ENCODE assay signal across 8 cellular contexts in genomic region chr1:3898994-3899775, GRCh38. TPM values are rescaled to one million over a fixed set of nuclear protein-coding genes. Genes with fewer than 3 reads are reported as not detected.
DNase-seq lines count a peak whose midpoint lies in the region; ATAC-seq, FAIRE-seq and TF ChIP-seq lines count a peak whose summit lies in the region.

No MANE protein-coding gene starts in this region.

- no peak for TF ChIP-seq RAD21 in liver (IDR thresholded peaks at IDR 0.05)

- H3K27me3 ChIP-seq in CD4-positive, alpha-beta memory T cell (ENCODE audit: insufficient read depth, low read length) = no peaks in the 10 kb centered on the region
- H3K27me3 ChIP-seq in ascending aorta = no peaks in the 10 kb centered on the region
- no peaks in the 10 kb centered on the region for H3K27me3 ChIP-seq in liver (ENCODE audit: control insufficient read depth in 4 of 4, insufficient read depth in 4 of 4, low read length in 3 of 4)

- peak overlapping the region; percentile 81 for H3K27ac ChIP-seq in CD4-positive, alpha-beta memory T cell (ENCODE audit: low read depth, low read length)
- H3K27ac ChIP-seq in ascending aorta (peak overlapping the region; percentile 95 to 98), liver (ENCODE audit: low read depth in 1 of 2, low read length in 2 of 2) (peak overlapping the region; percentile 98)

- DNase-seq in CD4-positive, alpha-beta memory T cell = peak in 1 of 5 donors; percentile 1
- DNase-seq in HTR-8/SVneo (ENCODE audit: insufficient read length, low spot score) (peak; percentile 40), ascending aorta (ENCODE audit: low spot score in 2 of 2) (no peak), type B pancreatic cell (ENCODE audit: extremely low spot score, unreplicated experiment) (no peak), sciatic nerve (ENCODE audit: low spot score) (no peak), activated gamma-delta T cell (lab: John Stamatoyannopoulos, UW) (no peak)

- POLR2A ChIA-PET in CD4-positive, alpha-beta memory T cell (lab: Charles Lee; ENCODE audit: partially characterized antibody) = interaction anchor here (1.2 to 5.3 kb wide), 6 partner anchors 9 to 124 kb away, joined by 3 to 73 read pairs (median 8); partner anchors contain the start of genes CEP104, DFFB and LRRC47

- H3K27me3 Mint-ChIP-seq in CD4-positive, alpha-beta memory T cell = no peaks in the 10 kb centered on the region
- no peaks in the 10 kb centered on the region for H3K27me3 Mint-ChIP-seq in type B pancreatic cell

- TF ChIP-seq CTCF in ascending aorta (IDR thresholded peaks at IDR 0.05) = no peak
- TF ChIP-seq CTCF in liver (IDR thresholded peaks at IDR 0.05; ENCODE audit: low read depth, low read length, missing input control) = no peak
- no peak for TF ChIP-seq CTCF in type B pancreatic cell (conservative IDR thresholded peaks at IDR 0.05)

- peaks cover 19 to 33% of the 10 kb centered on the region in 2 donors for H3K36me3 Mint-ChIP-seq in CD4-positive, alpha-beta memory T cell
- H3K36me3 Mint-ChIP-seq in type B pancreatic cell = peaks cover 22% of the 10 kb centered on the region

- intact Hi-C loops in CD4-positive, alpha-beta memory T cell (cut with micrococcal nuclease) = no loop called here
- intact Hi-C loops in ascending aorta (cut with DNase I) (no loop called here), sciatic nerve (cut with DNase I) (no loop called here)

- peak; percentile 16 for FAIRE-seq in HTR-8/SVneo (lab: Jason Lieb, UNC)

- H3K9me3 ChIP-seq in CD4-positive, alpha-beta memory T cell (ENCODE audit: control insufficient read depth in 1 of 2, low read length in 2 of 2) = no peaks in the 10 kb centered on the region
- H3K9me3 ChIP-seq in ascending aorta = no peaks in the 10 kb centered on the region
- H3K9me3 ChIP-seq in liver (ENCODE audit: control insufficient read depth in 4 of 4, low read length in 3 of 4) = no peaks in the 10 kb centered on the region

- H3K4me1 ChIP-seq in CD4-positive, alpha-beta memory T cell (ENCODE audit: insufficient read depth, low read length) = peaks cover 50% of the 10 kb centered on the region
- H3K4me1 ChIP-seq in ascending aorta (peaks cover 3 to 7% of the 10 kb centered on the region in 2 donors), liver (ENCODE audit: control insufficient read depth in 4 of 4, insufficient read depth in 4 of 4, low read length in 3 of 4) (peaks cover 11 to 35% (median 31%) of the 10 kb centered on the region in 4 donors)

- H3K4me3 ChIP-seq in CD4-positive, alpha-beta memory T cell (ENCODE audit: low read length in 2 of 2) = peak overlapping the region; percentile 54 to 84
- peak overlapping the region; percentile 86 to 95 for H3K4me3 ChIP-seq in ascending aorta
- H3K4me3 ChIP-seq in liver (ENCODE audit: low read depth in 1 of 3, low read length in 3 of 3) = peak overlapping the region; percentile 72 to 87 (median 87)

- ATAC-seq in sciatic nerve = no peak
- no peak for ATAC-seq in GM19463 (IDR thresholded peaks at IDR 0.05; ENCODE audit: unreplicated experiment)

- H3K36me3 ChIP-seq in CD4-positive, alpha-beta memory T cell (ENCODE audit: insufficient read depth, low read length) = no peaks in the 10 kb centered on the region
- peaks cover 0 to 8% of the 10 kb centered on the region in 2 donors for H3K36me3 ChIP-seq in ascending aorta
- peaks cover 0 to 2% (median under 1%) of the 10 kb centered on the region in 4 donors for H3K36me3 ChIP-seq in liver (ENCODE audit: control insufficient read depth in 4 of 4, insufficient read depth in 3 of 4, low read depth in 1 of 4, low read length in 3 of 4)

- 38% methylated on average over 11 of the region's 11 CpGs for WGBS in liver

- peaks cover 0 to 21% (median 13%) of the 10 kb centered on the region in 8 donors for H3K9me3 Mint-ChIP-seq in CD4-positive, alpha-beta memory T cell
- H3K9me3 Mint-ChIP-seq in type B pancreatic cell = peaks cover 5% of the 10 kb centered on the region

- H3K27ac Mint-ChIP-seq in CD4-positive, alpha-beta memory T cell = peak overlapping the region; percentile 65 to 98 (median 87)
- H3K27ac Mint-ChIP-seq in type B pancreatic cell = peak overlapping the region; percentile 80

- CTCF ChIA-PET in CD4-positive, alpha-beta memory T cell (lab: Charles Lee; ENCODE audit: partially characterized antibody) = interaction anchor here (1.2 to 2.3 kb wide), 2 partner anchors 8 to 41 kb away, joined by 5 to 8 read pairs; partner anchors contain the start of genes CEP104 and DFFB

- H3K4me1 Mint-ChIP-seq in CD4-positive, alpha-beta memory T cell = peaks cover 28 to 71% (median 42%) of the 10 kb centered on the region in 4 donors
- H3K4me1 Mint-ChIP-seq in type B pancreatic cell (ENCODE audit: unreplicated experiment) = peaks cover 33% of the 10 kb centered on the region

- peak overlapping the region in 1 of 2 donors; percentile 73 for H3K9ac ChIP-seq in liver (ENCODE audit: low read depth in 1 of 2, low read length in 2 of 2)

- peak overlapping the region; percentile 77 to 98 (median 93) for H3K4me3 Mint-ChIP-seq in CD4-positive, alpha-beta memory T cell
- peak overlapping the region; percentile 98 for H3K4me3 Mint-ChIP-seq in type B pancreatic cell

TF ChIP-seq in liver, 16 proteins besides CTCF, POLR2A, EP300 and RAD21 (continues in another document):
- TF ChIP-seq MAX (IDR thresholded peaks at IDR 0.05) (no peak), FOXA1 (IDR thresholded peaks at IDR 0.05) (no peak), ZBTB33 (IDR thresholded peaks at IDR 0.05) (no peak), TAF1 (conservative IDR thresholded peaks at IDR 0.05) (no peak), SP1 (IDR thresholded peaks at IDR 0.05) (no peak), REST (IDR thresholded peaks at IDR 0.05) (no peak), RXRA (IDR thresholded peaks at IDR 0.05) (no peak), JUND (IDR thresholded peaks at IDR 0.05) (no peak), EGR1 (IDR thresholded peaks at IDR 0.05; ENCODE audit: low read depth in 2 of 2) (no peak), FOXA2 (IDR thresholded peaks at IDR 0.05) (no peak)

RNA-seq across cellular contexts. Expression of gene C1orf174, which starts 0.9 kb away (rescaled TPM):
- total RNA-seq in CD4-positive, alpha-beta memory T cell = 10 to 100 TPM; 34.6 to 36.0 TPM
- polyA plus RNA-seq in CD4-positive, alpha-beta memory T cell = 10 to 100 TPM; 21.8 to 33.9 TPM
- total RNA-seq in ascending aorta (14.9 TPM), liver (10 to 100 TPM; 15.9 to 17.0 TPM), type B pancreatic cell (ENCODE audit: low replicate concordance) (24.7 and 31.4 TPM in 2 replicates), sciatic nerve (18.6 TPM)
- 10 to 100 TPM; 10.4 to 11.8 TPM for polyA plus RNA-seq in liver

RNA-seq across cellular contexts. Expression of gene DFFB, which starts 41.9 kb away (rescaled TPM):
- total RNA-seq in CD4-positive, alpha-beta memory T cell = 10 to 100 TPM; 23.2 to 26.1 TPM
- 10 to 100 TPM in 1 of 2 donors, 1 to 10 TPM in 1; 8.2 to 13.0 TPM for polyA plus RNA-seq in CD4-positive, alpha-beta memory T cell
- 45.4 TPM for total RNA-seq in ascending aorta
- 1 to 10 TPM; 4.2 to 6.1 TPM for total RNA-seq in liver
- 1 to 10 TPM in 1 of 2 donors, under 1 TPM in 1; 0.92 to 1.6 TPM for polyA plus RNA-seq in liver
- total RNA-seq in type B pancreatic cell (ENCODE audit: low replicate concordance) = 6.8 and 10.6 TPM in 2 replicates
- 9.3 TPM for total RNA-seq in sciatic nerve

RNA-seq across cellular contexts. Expression of gene CEP104, which starts 42.2 kb away (rescaled TPM):
- total RNA-seq in CD4-positive, alpha-beta memory T cell = 10 to 100 TPM; 64.0 to 64.4 TPM
- 10 to 100 TPM; 10.3 to 30.7 TPM for polyA plus RNA-seq in CD4-positive, alpha-beta memory T cell
- total RNA-seq in ascending aorta = 93.6 TPM
- 10 to 100 TPM in 1 of 2 donors, 1 to 10 TPM in 1; 9.1 to 23.2 TPM for total RNA-seq in liver
- polyA plus RNA-seq in liver = 10 to 100 TPM in 1 of 2 donors, 1 to 10 TPM in 1; 7.5 to 14.9 TPM
- 41.9 and 42.3 TPM in 2 replicates for total RNA-seq in type B pancreatic cell (ENCODE audit: low replicate concordance)
- 53.9 TPM for total RNA-seq in sciatic nerve
